14 cellular contexts compared by ENCODE assay signal in the genomic region with DNA sequence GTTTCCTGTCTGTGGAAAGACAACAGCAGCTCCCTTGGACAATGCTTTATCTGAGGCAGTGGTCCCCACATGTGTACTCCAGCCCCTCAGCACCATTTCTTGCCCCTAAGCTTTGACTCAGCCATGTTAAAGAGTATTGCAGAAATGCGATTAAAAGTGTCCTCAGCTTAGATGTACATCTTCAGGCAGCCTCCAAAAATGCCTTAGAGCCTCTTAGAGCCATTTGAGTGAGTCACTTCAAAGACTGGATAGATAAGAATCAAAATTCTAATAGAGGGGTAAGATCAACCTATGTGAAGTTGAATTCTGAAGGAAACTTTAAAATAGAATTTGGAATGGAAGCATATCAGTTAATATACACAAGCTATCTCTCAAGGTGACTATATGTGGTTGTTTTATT.
"Had no signal": no experiment of that assay in that cellular context is flagged by ENCODE, and none has a peak within 500 bp of the region (broad histone marks: within the 10 kb centered on the region; RNA-seq: fewer than 3 reads in every experiment).

No MANE protein-coding gene starts in this region.

- DNase-seq: activated CD4-positive, alpha-beta T cell treated with anti-CD3 and anti-CD28 coated beads, Interleukin-2, amount 10 ng/mL, durations not matched to agents 24 days and 14 days; activated CD8-positive, alpha-beta memory T cell treated with anti-CD3 and anti-CD28 coated beads, Interleukin-2, amount 50 U/mL, for 4 hours; activated CD8-positive, alpha-beta T cell treated with anti-CD3 and anti-CD28 coated beads, Interleukin-2, amount 10 ng/mL, durations not matched to agents 7 days and 5 days; activated gamma-delta T cell treated with Interleukin-2 at 50 U/mL for 16 hours; activated T-cell treated with anti-CD3 and anti-CD28 coated beads, Interleukin-2, amount 50 U/mL, for 48 hours; amniotic stem cell; cerebellar nuclear complex; effector memory CD4-positive, alpha-beta T cell; left ventricle myocardium superior; spleen; stomach; T-helper 17 cell had no signal

- H3K4me3 ChIP-seq: spleen, stomach, thoracic aorta had no signal

- H3K27me3 ChIP-seq: spleen, stomach had no signal

- H3K4me1 ChIP-seq: spleen, stomach had no signal

- H3K27ac ChIP-seq: spleen, stomach, thoracic aorta had no signal

- ATAC-seq: activated CD8-positive, alpha-beta T cell treated with anti-CD3 and anti-CD28 coated beads, Interleukin-2, amount 10 ng/mL, durations not matched to agents 7 days and 5 days; left ventricle myocardium superior; sciatic nerve; T-helper 17 cell had no signal

- H3K9me3 ChIP-seq: spleen, stomach, thoracic aorta had no signal

- H3K36me3 ChIP-seq: spleen, stomach, thoracic aorta had no signal
